ENCODE assay signal across 8 cellular contexts in the genomic region with DNA sequence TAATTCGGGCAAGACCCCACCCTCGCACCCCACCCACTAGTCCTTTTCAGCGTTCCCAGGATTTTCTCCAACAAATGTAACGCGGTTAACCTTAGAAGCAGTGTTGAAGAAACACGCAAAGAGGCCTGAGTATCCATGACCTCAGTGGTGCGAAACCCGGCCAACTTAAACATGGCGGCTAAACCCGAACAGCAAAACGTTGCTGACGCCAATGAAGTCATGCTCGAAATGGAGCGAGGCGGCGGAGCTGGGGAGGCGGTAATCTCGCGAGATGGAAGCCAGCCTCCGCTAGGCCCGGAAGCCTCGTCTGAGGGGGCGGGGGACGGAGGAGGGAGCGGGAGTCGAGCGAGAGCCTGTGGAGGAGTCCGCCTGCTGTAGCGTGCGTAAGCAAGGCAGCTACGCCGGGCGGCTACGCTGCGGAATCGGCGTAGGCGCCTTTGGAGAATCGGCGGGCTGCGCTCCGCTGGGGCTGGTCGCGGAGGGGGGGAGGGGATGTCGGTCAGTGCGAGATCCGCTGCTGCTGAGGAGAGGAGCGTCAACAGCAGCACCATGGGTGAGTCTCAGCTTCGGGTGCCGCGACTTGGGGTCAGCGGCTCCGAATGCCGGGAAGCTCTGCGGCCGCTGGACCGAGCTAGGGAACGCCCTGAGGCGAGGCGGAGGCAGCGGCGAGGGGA. TPM values are rescaled to one million over a fixed set of nuclear protein-coding genes. Genes with fewer than 3 reads are reported as not detected.
A peak's percentile ranks its signal among the peaks of the same experiment; 100 is the strongest.
DNase-seq lines count a peak whose midpoint lies in the region; ATAC-seq and TF ChIP-seq lines count a peak whose summit lies in the region.

TSS of gene SEPTIN7 (plus strand) at position 340 of the 674 bp plus-strand sequence. CDS start at position 493, 153 bp downstream.

- peak within 1 kb of the TSS; percentile 89 for H3K4me2 ChIP-seq in KMS-11

- H3K4me3 ChIP-seq in KMS-11 (IDR thresholded peaks at IDR 0.05; ENCODE audit: insufficient read depth, low read depth, low read length) (peak within 1 kb of the TSS; percentile 61), Peyer's patch (peak within 1 kb of the TSS; percentile 67 to 93 (median 82)), esophagus (ENCODE audit: low read depth in 1 of 2, low read length in 2 of 2) (peak within 1 kb of the TSS; percentile 72 to 87), muscle layer of colon (ENCODE audit: low read depth in 1 of 2, low read length in 2 of 2) (peak within 1 kb of the TSS; percentile 80 to 97)

- H3K27ac ChIP-seq in KMS-11, result peak within 1 kb of the TSS; percentile 99
- peak within 1 kb of the TSS; percentile 94 to 99 (median 98) for H3K27ac ChIP-seq in Peyer's patch
- H3K27ac ChIP-seq in esophagus (ENCODE audit: low read depth in 2 of 2, low read length in 1 of 2), result peak within 1 kb of the TSS; percentile 97
- H3K27ac ChIP-seq in muscle layer of colon (ENCODE audit: low read depth, low read length), result peak within 1 kb of the TSS; percentile 90

- peak; percentile 86 for ATAC-seq in GM21737 (IDR thresholded peaks at IDR 0.05; ENCODE audit: unreplicated experiment)

- peak; percentile 94 for DNase-seq in DMS53 treated with DMSO at 0.1 percent for 48 hours (lab: John Stamatoyannopoulos, UW; ENCODE audit: unreplicated experiment)
- DNase-seq in Peyer's patch, result peak; percentile 96 to 99 (median 98)
- peak; percentile 99 for DNase-seq in activated T-cell treated with anti-CD3 and anti-CD28 coated beads, Interleukin-2, amount 50 U/mL, for 48 hours
- DNase-seq in stimulated activated CD8-positive, alpha-beta memory T cell treated with anti-CD3 and anti-CD28 coated beads, Interleukin-7, amount 100 ng/mL, for 24 hours (ENCODE audit: low read depth), result peak; percentile 94

- H3K9me3 ChIP-seq in Peyer's patch (no peaks in the 10 kb centered on the region), esophagus (ENCODE audit: control insufficient read depth in 2 of 2, insufficient read depth in 1 of 2, low read depth in 1 of 2, low read length in 1 of 2) (no peaks in the 10 kb centered on the region), muscle layer of colon (ENCODE audit: low read length) (no peaks in the 10 kb centered on the region)

- TF ChIP-seq CTCF in KMS-11 (conservative IDR thresholded peaks at IDR 0.05; ENCODE audit: low read depth, low read length) (no peak), Peyer's patch (IDR thresholded peaks at IDR 0.05) (peak in 1 of 6 experiments; percentile 12)

- H4K20me1 ChIP-seq in KMS-11 (ENCODE audit: insufficient read depth), result peaks cover 35% of the 10 kb centered on the region

- peak; percentile 59 to 71 for TF ChIP-seq POLR2A in Peyer's patch (IDR thresholded peaks at IDR 0.05)

- H3K36me3 ChIP-seq in KMS-11 (ENCODE audit: insufficient read depth), result no peaks in the 10 kb centered on the region
- H3K36me3 ChIP-seq in Peyer's patch, result no peaks in the 10 kb centered on the region
- no peaks in the 10 kb centered on the region for H3K36me3 ChIP-seq in esophagus (ENCODE audit: control insufficient read depth in 2 of 2, insufficient read depth in 2 of 2, low read length in 1 of 2)
- no peaks in the 10 kb centered on the region for H3K36me3 ChIP-seq in muscle layer of colon (ENCODE audit: insufficient read depth, low read length)

- H2AFZ ChIP-seq in KMS-11 (ENCODE audit: low read depth), result peak within 1 kb of the TSS; percentile 91

- peaks cover 37% of the 10 kb centered on the region for H3K4me1 ChIP-seq in KMS-11 (ENCODE audit: low read depth, poor library complexity, severe bottlenecking)
- peaks cover 0 to 34% (median 5%) of the 10 kb centered on the region in 4 donors for H3K4me1 ChIP-seq in Peyer's patch
- H3K4me1 ChIP-seq in esophagus (ENCODE audit: control insufficient read depth in 2 of 2, insufficient read depth in 2 of 2, low read length in 1 of 2), result no peaks in the 10 kb centered on the region
- H3K4me1 ChIP-seq in muscle layer of colon (ENCODE audit: insufficient read depth, low read length), result peaks cover 36% of the 10 kb centered on the region

- H3K9ac ChIP-seq in KMS-11 (peak within 1 kb of the TSS; percentile 99), muscle layer of colon (ENCODE audit: low read length) (peak within 1 kb of the TSS; percentile 89)

- no peaks in the 10 kb centered on the region for H3K27me3 ChIP-seq in KMS-11 (ENCODE audit: insufficient read depth, low read depth)
- H3K27me3 ChIP-seq in Peyer's patch, result no peaks in the 10 kb centered on the region
- H3K27me3 ChIP-seq in esophagus (ENCODE audit: control insufficient read depth in 1 of 2, insufficient read depth in 2 of 2, low read length in 2 of 2), result no peaks in the 10 kb centered on the region
- H3K27me3 ChIP-seq in muscle layer of colon (ENCODE audit: control insufficient read depth in 1 of 2, insufficient read depth in 2 of 2, low read length in 2 of 2), result no peaks in the 10 kb centered on the region

- H3K79me2 ChIP-seq in KMS-11 (ENCODE audit: insufficient read depth, low read depth), result peaks cover 45% of the 10 kb centered on the region

- 0% methylated on average over 60 to 62 of the region's 62 CpGs for WGBS in esophagus, 2 donors

RNA-seq across cellular contexts. Expression of gene SEPTIN7, which starts in this region (rescaled TPM):
- 100 to 1,000 TPM in 1 of 4 donors, 10 to 100 TPM in 3; 47.0 to 163 (median 70.7) TPM for total RNA-seq in Peyer's patch
- 100 to 1,000 TPM in 1 of 2 donors, 10 to 100 TPM in 1; 92.6 to 116 TPM for polyA plus RNA-seq in esophagus

Comparison
In these comparisons a context has a peak if more than half of its experiments do, and no peak if none do; other contexts are left out.
1. Peak in every context shown above with its lines: DNase-seq, ATAC-seq, H3K4me3 ChIP-seq and H3K27ac ChIP-seq.